ENCODE assay signal across 19 cellular contexts in genomic region chr7:99794585-99795502, GRCh38. TPM values are rescaled to one million over a fixed set of nuclear protein-coding genes. Genes with fewer than 3 reads are reported as not detected.
A peak's percentile ranks its signal among the peaks of the same experiment; 100 is the strongest.
DNase-seq lines count a peak whose midpoint lies in the region; ATAC-seq and TF ChIP-seq lines count a peak whose summit lies in the region.
"Had no signal": no experiment of that assay in that cellular context is flagged by ENCODE, and none has a peak within 500 bp of the region (broad histone marks: within the 10 kb centered on the region; RNA-seq: fewer than 3 reads in every experiment).

No MANE protein-coding gene starts in this region.

- H3K9me3 Mint-ChIP-seq in activated T-cell treated with anti-CD3 and anti-CD28 coated beads, Interleukin-2, amount 50 U/mL, for 72 hours = peaks cover 0 to 2% of the 10 kb centered on the region in 2 donors
- no peaks in the 10 kb centered on the region for H3K9me3 Mint-ChIP-seq in activated T-cell treated with anti-CD3 and anti-CD28 coated beads, Interleukin-2, amount 50 U/mL, for 4 hours
- H3K9me3 Mint-ChIP-seq in glutamatergic neuron (ENCODE audit: unreplicated experiment) = no peaks in the 10 kb centered on the region

- intact Hi-C loops in left lung (cut with DNase I) = no loop called here

- H3K4me3 Mint-ChIP-seq in activated T-cell treated with anti-CD3 and anti-CD28 coated beads, Interleukin-2, amount 50 U/mL, for 72 hours = no peak overlapping the region
- H3K4me3 Mint-ChIP-seq in activated T-cell treated with anti-CD3 and anti-CD28 coated beads, Interleukin-2, amount 50 U/mL, for 4 hours = no peak overlapping the region
- no peak overlapping the region for H3K4me3 Mint-ChIP-seq in glutamatergic neuron (ENCODE audit: unreplicated experiment)
- H3K4me3 Mint-ChIP-seq: naive thymus-derived CD8-positive, alpha-beta T cell; WTC11 had no signal

- no peaks in the 10 kb centered on the region for H3K9me3 ChIP-seq in left lung

- H3K36me3 Mint-ChIP-seq in activated T-cell treated with anti-CD3 and anti-CD28 coated beads, Interleukin-2, amount 50 U/mL, for 72 hours (ENCODE audit: insufficient read depth in 2 of 2) = peaks cover 0 to 2% of the 10 kb centered on the region in 2 donors
- no peaks in the 10 kb centered on the region for H3K36me3 Mint-ChIP-seq in activated T-cell treated with anti-CD3 and anti-CD28 coated beads, Interleukin-2, amount 50 U/mL, for 4 hours (ENCODE audit: insufficient read depth)
- no peaks in the 10 kb centered on the region for H3K36me3 Mint-ChIP-seq in glutamatergic neuron (ENCODE audit: unreplicated experiment)
- H3K36me3 Mint-ChIP-seq: naive thymus-derived CD8-positive, alpha-beta T cell; WTC11 had no signal

- H3K4me1 Mint-ChIP-seq in activated T-cell treated with anti-CD3 and anti-CD28 coated beads, Interleukin-2, amount 50 U/mL, for 72 hours (ENCODE audit: low read depth) = peaks cover 16% of the 10 kb centered on the region
- H3K4me1 Mint-ChIP-seq in activated T-cell treated with anti-CD3 and anti-CD28 coated beads, Interleukin-2, amount 50 U/mL, for 4 hours (ENCODE audit: low read depth) = peaks cover 1% of the 10 kb centered on the region
- H3K4me1 Mint-ChIP-seq in glutamatergic neuron (ENCODE audit: low read depth, unreplicated experiment) = no peaks in the 10 kb centered on the region
- H3K4me1 Mint-ChIP-seq: naive thymus-derived CD8-positive, alpha-beta T cell; WTC11 had no signal

- no peak overlapping the region for H3K4me3 ChIP-seq in left lung
- H3K4me3 ChIP-seq: breast epithelium had no signal

- H3K27ac Mint-ChIP-seq in activated T-cell treated with anti-CD3 and anti-CD28 coated beads, Interleukin-2, amount 50 U/mL, for 72 hours = peak overlapping the region; percentile 44
- no peak overlapping the region for H3K27ac Mint-ChIP-seq in glutamatergic neuron (ENCODE audit: unreplicated experiment)
- H3K27ac Mint-ChIP-seq: WTC11 had no signal

- no peak for ATAC-seq in activated T-cell treated with anti-CD3 and anti-CD28 coated beads, Interleukin-2, amount 50 U/mL, for 72 hours (replicated peaks in 1 of 2)
- ATAC-seq in activated T-cell treated with anti-CD3 and anti-CD28 coated beads, Interleukin-2, amount 50 U/mL, for 4 hours = no peak
- peak; percentile 58 for ATAC-seq in left lung
- ATAC-seq in GM21737 (IDR thresholded peaks at IDR 0.05; ENCODE audit: unreplicated experiment) = no peak
- ATAC-seq: naive thymus-derived CD8-positive, alpha-beta T cell; WTC11 had no signal

- H3K27me3 ChIP-seq in left lung = no peaks in the 10 kb centered on the region
- H3K27me3 ChIP-seq: breast epithelium had no signal

- no peaks in the 10 kb centered on the region for H3K4me1 ChIP-seq in left lung
- H3K4me1 ChIP-seq: breast epithelium had no signal

- no peaks in the 10 kb centered on the region for H3K36me3 ChIP-seq in left lung
- H3K36me3 ChIP-seq: breast epithelium had no signal

- H3K27ac ChIP-seq in left lung = no peak overlapping the region
- H3K27ac ChIP-seq: breast epithelium, RWPE1 had no signal

- H3K27me3 Mint-ChIP-seq in activated T-cell treated with anti-CD3 and anti-CD28 coated beads, Interleukin-2, amount 50 U/mL, for 72 hours (ENCODE audit: low read depth) = peaks cover 8% of the 10 kb centered on the region
- peaks cover 12% of the 10 kb centered on the region for H3K27me3 Mint-ChIP-seq in activated T-cell treated with anti-CD3 and anti-CD28 coated beads, Interleukin-2, amount 50 U/mL, for 4 hours (ENCODE audit: low read depth)
- no peaks in the 10 kb centered on the region for H3K27me3 Mint-ChIP-seq in glutamatergic neuron (ENCODE audit: unreplicated experiment)

- TF ChIP-seq CTCF in left lung (IDR thresholded peaks at IDR 0.05) (no peak), glutamatergic neuron (IDR thresholded peaks at IDR 0.05; ENCODE audit: partially characterized antibody, unreplicated experiment) (no peak)

- DNase-seq in activated T-cell treated with anti-CD3 and anti-CD28 coated beads, Interleukin-2, amount 50 U/mL, for 72 hours = no peak
- no peak for DNase-seq in activated T-cell treated with anti-CD3 and anti-CD28 coated beads, Interleukin-2, amount 50 U/mL, for 4 hours
- DNase-seq in dermis blood vessel endothelial cell (peak; percentile 2), left lung (no peak), amygdala (lab: John Stamatoyannopoulos, UW) (no peak), glutamatergic neuron (no peak), globus pallidus (ENCODE audit: low spot score) (no peak)
- DNase-seq: activated naive CD4-positive, alpha-beta T cell; effector CD8-positive, alpha-beta T cell; Kasumi-1; naive thymus-derived CD8-positive, alpha-beta T cell; NCI-H1930 had no signal

RNA-seq across cellular contexts. Expression of gene CYP3A4, which starts 10.9 kb away (rescaled TPM):
- total RNA-seq in activated T-cell treated with anti-CD3 and anti-CD28 coated beads, Interleukin-2, amount 50 U/mL, for 72 hours = not detected
- total RNA-seq in activated T-cell treated with anti-CD3 and anti-CD28 coated beads, Interleukin-2, amount 50 U/mL, for 4 hours = under 1 TPM in 2 of 3 donors, not detected in 1; 0.11 to 0.23 TPM
- not detected in 2 replicates for total RNA-seq in dermis blood vessel endothelial cell
- not detected for total RNA-seq in left lung
- not detected for total RNA-seq in glutamatergic neuron (ENCODE audit: unreplicated experiment)
- total RNA-seq: A673; naive thymus-derived CD8-positive, alpha-beta T cell; pulmonary artery endothelial cell had no signal

RNA-seq across cellular contexts. Expression of gene CYP3A43, which starts 33.0 kb away (rescaled TPM):
- total RNA-seq in activated T-cell treated with anti-CD3 and anti-CD28 coated beads, Interleukin-2, amount 50 U/mL, for 72 hours = under 1 TPM; 0.17 to 0.32 TPM
- not detected for total RNA-seq in activated T-cell treated with anti-CD3 and anti-CD28 coated beads, Interleukin-2, amount 50 U/mL, for 4 hours
- total RNA-seq in dermis blood vessel endothelial cell = not detected in 2 replicates
- not detected for total RNA-seq in left lung
- not detected for total RNA-seq in glutamatergic neuron (ENCODE audit: unreplicated experiment)
- total RNA-seq: A673, breast epithelium, pulmonary artery endothelial cell, subcutaneous adipose tissue, WTC11 had no signal

RNA-seq across cellular contexts. Expression of gene CYP3A7, which starts 59.8 kb away (rescaled TPM):
- total RNA-seq in activated T-cell treated with anti-CD3 and anti-CD28 coated beads, Interleukin-2, amount 50 U/mL, for 72 hours = not detected
- total RNA-seq in activated T-cell treated with anti-CD3 and anti-CD28 coated beads, Interleukin-2, amount 50 U/mL, for 4 hours = not detected
- total RNA-seq in dermis blood vessel endothelial cell = not detected in 2 replicates
- total RNA-seq in left lung = under 1 TPM; 0.37 to 0.41 TPM
- total RNA-seq in glutamatergic neuron (ENCODE audit: unreplicated experiment) = not detected
- total RNA-seq: A673; naive thymus-derived CD8-positive, alpha-beta T cell; pulmonary artery endothelial cell; subcutaneous adipose tissue; WTC11 had no signal
